In genomic region chr22:35426801-35427140, GRCh38 we compare ENCODE assay signal across 15 cellular contexts. TPM values are rescaled to one million over a fixed set of nuclear protein-coding genes. Genes with fewer than 3 reads are reported as not detected.
DNase-seq lines count a peak whose midpoint lies in the region; ATAC-seq and TF ChIP-seq lines count a peak whose summit lies in the region.
"Had no signal": no experiment of that assay in that cellular context is flagged by ENCODE, and none has a peak within 500 bp of the region (broad histone marks: within the 10 kb centered on the region; RNA-seq: fewer than 3 reads in every experiment).

No MANE protein-coding gene starts in this region.

- BruUV-seq in Panc1 (replicated peaks; lab: Mats Ljungman, UMichigan), result no TSS peak

- intact Hi-C loops in heart right ventricle (cut with DNase I) (loop anchor here in 2 of 10 donors (10.0 kb wide), 3 partner anchors 498 to 708 kb away; no protein-coding TSS in a partner anchor), Panc1 (cut with micrococcal nuclease; ENCODE audit: unreplicated experiment) (no loop called here)

- H3K9me3 Mint-ChIP-seq in type B pancreatic cell, result no peaks in the 10 kb centered on the region

- 91 to 92% methylated on average over 5 of the region's 5 CpGs for WGBS in heart right ventricle, 2 donors

- H3K36me3 ChIP-seq in cardiac muscle cell (peaks cover 2% of the 10 kb centered on the region), heart right ventricle (peaks cover 0 to 51% (median 15%) of the 10 kb centered on the region in 9 donors), Panc1 (ENCODE audit: control insufficient read depth, insufficient read depth, low read length) (no peaks in the 10 kb centered on the region), iPS-18a (ENCODE audit: control insufficient read depth, low read depth, low read length) (peaks cover 57% of the 10 kb centered on the region)

- POLR2A ChIA-PET in Panc1 (lab: Charles Lee), result no interaction called here

- H3K9ac ChIP-seq in iPS-18a (ENCODE audit: low read length), result no peak overlapping the region
- H3K9ac ChIP-seq: KMS-11 had no signal

- TF ChIP-seq CTCF in cardiac muscle cell (IDR thresholded peaks at IDR 0.05; ENCODE audit: low read depth, low read length) (no peak), heart right ventricle (IDR thresholded peaks at IDR 0.05) (no peak), Panc1 (IDR thresholded peaks at IDR 0.05) (no peak), type B pancreatic cell (conservative IDR thresholded peaks at IDR 0.05) (no peak)

- H3K4me1 ChIP-seq in cardiac muscle cell (ENCODE audit: low read depth), result peaks cover 6% of the 10 kb centered on the region
- peaks cover 0 to 13% (median 8%) of the 10 kb centered on the region in 9 donors for H3K4me1 ChIP-seq in heart right ventricle
- peaks cover 20% of the 10 kb centered on the region for H3K4me1 ChIP-seq in Panc1 (ENCODE audit: control insufficient read depth, insufficient read depth, low read length)
- peaks cover 21% of the 10 kb centered on the region for H3K4me1 ChIP-seq in iPS-18a (ENCODE audit: control insufficient read depth, low read depth, low read length)

- H3K4me3 ChIP-seq in cardiac muscle cell (no peak overlapping the region), heart right ventricle (no peak overlapping the region), Panc1 (ENCODE audit: low read depth in 2 of 2, low read length in 2 of 2) (no peak overlapping the region), iPS-18a (ENCODE audit: low read length) (no peak overlapping the region)
- H3K4me3 ChIP-seq: sigmoid colon had no signal

- CTCF ChIA-PET in Panc1 (lab: Charles Lee), result interaction anchor here (0.7 kb wide), 2 partner anchors 221 to 251 kb away, joined by 3 to 4 read pairs; no protein-coding TSS in a partner anchor

- peak overlapping the region; percentile 21 for H3K4me3 Mint-ChIP-seq in type B pancreatic cell

- H3K9me3 ChIP-seq in cardiac muscle cell (ENCODE audit: low read depth) (no peaks in the 10 kb centered on the region), heart right ventricle (no peaks in the 10 kb centered on the region), Panc1 (ENCODE audit: control insufficient read depth, insufficient read depth, low read depth, low read length) (no peaks in the 10 kb centered on the region), iPS-18a (ENCODE audit: control insufficient read depth, low read depth, low read length) (no peaks in the 10 kb centered on the region)
- H3K9me3 ChIP-seq: sigmoid colon had no signal

- peak in 1 of 2 donors; percentile 35 for DNase-seq in cardiac muscle cell (ENCODE audit: low read depth in 1 of 2, low spot score in 1 of 2)
- no peak for DNase-seq in heart right ventricle
- DNase-seq in Panc1 (ENCODE audit: low read depth, low spot score), result no peak
- no peak for DNase-seq in type B pancreatic cell (ENCODE audit: extremely low spot score, unreplicated experiment)
- DNase-seq in HPDE6-E6E7 (ENCODE audit: extremely low spot score), result no peak
- DNase-seq: activated CD4-positive, alpha-beta T cell treated with anti-CD3 and anti-CD28 coated beads, Interleukin-2, amount 50 U/mL, for 48 hours; dermis blood vessel endothelial cell; NCI-H1694 treated with DMSO at 0.1 percent for 48 hours; sigmoid colon; substantia nigra had no signal

- H3K27me3 ChIP-seq in cardiac muscle cell, result no peaks in the 10 kb centered on the region
- H3K27me3 ChIP-seq in heart right ventricle, result no peaks in the 10 kb centered on the region
- no peaks in the 10 kb centered on the region for H3K27me3 ChIP-seq in Panc1 (ENCODE audit: control insufficient read depth, insufficient read depth, low read length)
- H3K27me3 ChIP-seq in iPS-18a (ENCODE audit: control insufficient read depth, insufficient read depth, low read length), result no peaks in the 10 kb centered on the region
- H3K27me3 ChIP-seq: sigmoid colon had no signal

- H3K4me1 Mint-ChIP-seq in type B pancreatic cell (ENCODE audit: unreplicated experiment), result peaks cover 13% of the 10 kb centered on the region

- H3K36me3 Mint-ChIP-seq in type B pancreatic cell, result peaks cover 5% of the 10 kb centered on the region

- no peaks in the 10 kb centered on the region for H3K27me3 Mint-ChIP-seq in type B pancreatic cell

- ATAC-seq in heart right ventricle (no peak), Panc1 (peak; percentile 18; the same call in 1 of the 2 replicates), HG02852 (IDR thresholded peaks at IDR 0.05; ENCODE audit: unreplicated experiment) (no peak), HG03175 (IDR thresholded peaks at IDR 0.05; ENCODE audit: unreplicated experiment) (no peak)

- peak overlapping the region; percentile 69 for H3K27ac ChIP-seq in cardiac muscle cell
- no peak overlapping the region for H3K27ac ChIP-seq in heart right ventricle
- H3K27ac ChIP-seq in Panc1 (ENCODE audit: low read length), result peak overlapping the region; percentile 63
- peak overlapping the region; percentile 7 for H3K27ac ChIP-seq in iPS-18a (ENCODE audit: low read length)
- H3K27ac ChIP-seq: C4-2B, KMS-11, sigmoid colon had no signal

- peak overlapping the region; percentile 80 for H3K27ac Mint-ChIP-seq in type B pancreatic cell

- in situ Hi-C loops in Panc1 (cut with HindIII; ENCODE audit: low pct_unique_long_range_greater_than_20kb, low sequenced_read_pairs), result no loop called here

RNA-seq across cellular contexts. Expression of gene MCM5, which starts 26.8 kb away (rescaled TPM):
- 26.2 and 83.5 TPM in 2 replicates for total RNA-seq in cardiac muscle cell
- 31.7 and 82.1 TPM in 2 replicates for polyA plus RNA-seq in cardiac muscle cell
- 10 to 100 TPM in 7 of 10 donors, 1 to 10 TPM in 3; 7.0 to 21.4 (median 11.2) TPM for total RNA-seq in heart right ventricle
- 10 to 100 TPM in 1 of 2 donors, 1 to 10 TPM in 1; 5.7 to 15.1 TPM for polyA plus RNA-seq in heart right ventricle
- 122 TPM for total RNA-seq in Panc1 (2021; ENCODE audit: unreplicated experiment)
- 119 TPM for polyA plus RNA-seq in Panc1 (2012; ENCODE audit: insufficient read length)
- total RNA-seq in type B pancreatic cell (ENCODE audit: low replicate concordance), result 45.5 and 98.0 TPM in 2 replicates

RNA-seq across cellular contexts. Expression of gene HMOX1, which starts 45.9 kb away (rescaled TPM):
- total RNA-seq in cardiac muscle cell, result 1.5 and 2.1 TPM in 2 replicates
- polyA plus RNA-seq in cardiac muscle cell, result 1.6 and 3.3 TPM in 2 replicates
- 10 to 100 TPM in 1 of 10 donors, 1 to 10 TPM in 9; 1.6 to 68.0 (median 4.3) TPM for total RNA-seq in heart right ventricle
- 1 to 10 TPM; 3.5 to 4.9 TPM for polyA plus RNA-seq in heart right ventricle
- 105 TPM for total RNA-seq in Panc1 (2021; ENCODE audit: unreplicated experiment)
- polyA plus RNA-seq in Panc1 (2012; ENCODE audit: insufficient read length), result 198 TPM
- 4.1 and 7.7 TPM in 2 replicates for total RNA-seq in type B pancreatic cell (ENCODE audit: low replicate concordance)

Comparison
In these comparisons a context has a peak if more than half of its experiments do, and no peak if none do; other contexts are left out.
1. H3K27ac ChIP-seq: peak in cardiac muscle cell (single experiment), Panc1 (single experiment) and iPS-18a (single experiment); none in heart right ventricle (0 of 10).